In the genomic region with DNA sequence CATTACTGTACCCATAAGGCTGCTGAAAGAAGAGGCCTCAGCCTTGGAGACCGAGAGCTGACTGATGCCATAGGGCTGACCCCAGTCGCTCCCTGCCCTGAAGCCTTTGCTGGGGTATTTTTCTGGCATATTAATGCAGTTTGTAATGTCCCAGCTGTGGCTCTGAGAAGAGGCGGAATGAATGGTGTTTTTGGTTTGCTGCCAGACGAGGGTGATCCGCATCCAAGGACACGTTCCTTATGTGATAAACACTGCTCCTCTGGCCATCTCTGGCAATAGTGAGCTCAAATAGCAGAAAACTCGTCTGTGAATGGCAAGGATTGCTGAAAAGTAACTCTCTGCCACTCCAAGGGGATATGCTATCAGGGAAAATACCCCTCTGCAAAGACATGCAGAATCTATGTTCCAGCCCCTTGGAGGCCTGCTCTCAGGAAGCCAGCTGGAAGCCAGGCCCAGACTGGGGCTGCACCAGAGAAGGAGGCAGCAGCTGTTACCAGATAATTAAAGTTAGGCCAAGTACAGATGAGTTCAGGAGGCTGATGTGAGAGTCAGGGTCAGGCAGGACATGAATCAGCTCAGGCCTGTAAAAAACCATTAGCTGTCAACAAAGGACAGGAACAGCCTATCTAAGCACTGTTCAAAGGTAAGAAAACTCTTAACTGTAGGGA, we compare ENCODE assay signal across 10 cellular contexts. TPM values are rescaled to one million over a fixed set of nuclear protein-coding genes. Genes with fewer than 3 reads are reported as not detected.
DNase-seq lines count a peak whose midpoint lies in the region; ATAC-seq and TF ChIP-seq lines count a peak whose summit lies in the region.
"Had no signal": no experiment of that assay in that cellular context is flagged by ENCODE, and none has a peak within 500 bp of the region (broad histone marks: within the 10 kb centered on the region; RNA-seq: fewer than 3 reads in every experiment).

No MANE protein-coding gene starts in this region.

- H2AK5ac ChIP-seq in H9 (ENCODE audit: insufficient read length, low read length) = no peak overlapping the region

- H3K79me1 ChIP-seq in H9 (ENCODE audit: insufficient read depth, low read depth, low read length, poor library complexity, severe bottlenecking) = no peaks in the 10 kb centered on the region

- no peaks in the 10 kb centered on the region for H3K9me3 Mint-ChIP-seq in H9

- no peak overlapping the region for H4K5ac ChIP-seq in H9 (ENCODE audit: insufficient read length, low read depth, low read length)

- H3K4me1 ChIP-seq in esophagus squamous epithelium (peaks cover 0 to 36% (median 16%) of the 10 kb centered on the region in 3 donors), muscle layer of duodenum (ENCODE audit: control insufficient read depth in 1 of 2, insufficient read depth in 2 of 2, low read length in 2 of 2) (peaks cover 11 to 27% of the 10 kb centered on the region in 2 donors), H9 (ENCODE audit: insufficient read depth, low read length) (no peaks in the 10 kb centered on the region)

- H2AFZ ChIP-seq in H9 (ENCODE audit: low read length) = no peak overlapping the region

- no peak overlapping the region for H3K56ac ChIP-seq in H9 (ENCODE audit: insufficient read length, low read depth, low read length)

- H3K27me3 Mint-ChIP-seq in H9 (ENCODE audit: low read depth) = no peaks in the 10 kb centered on the region
- H3K27me3 Mint-ChIP-seq: activated naive CD8-positive, alpha-beta T cell; B cell had no signal

- H3K23me2 ChIP-seq in H9 (ENCODE audit: insufficient read length, low read depth, low read length, poor library complexity, severe bottlenecking) = no peaks in the 10 kb centered on the region

- peak overlapping the region; percentile 32 to 74 (median 60) for H3K27ac ChIP-seq in esophagus squamous epithelium
- H3K27ac ChIP-seq in muscle layer of duodenum (ENCODE audit: low read length) = peak overlapping the region; percentile 57
- H3K27ac ChIP-seq in H9 (ENCODE audit: insufficient read length, low read depth, low read length) = no peak overlapping the region

- intact Hi-C loops in esophagus squamous epithelium (cut with DNase I) = no loop called here

- no peak overlapping the region for H3T11ph ChIP-seq in H9 (ENCODE audit: low read length)

- CTCF ChIA-PET in AG04449 (lab: Yijun Ruan, JAX) = interaction anchor here (1.0 to 1.5 kb wide), 3 partner anchors 34 to 181 kb away, joined by 3 to 6 read pairs (median 4); no protein-coding TSS in a partner anchor

- H2BK15ac ChIP-seq in H9 (ENCODE audit: low read depth, low read length) = no peak overlapping the region; the same call in 1 of the 2 replicates

- no peak overlapping the region for H3K4me2 ChIP-seq in H9 (ENCODE audit: insufficient read depth, insufficient read length, low read length)

- H3K4ac ChIP-seq in H9 (ENCODE audit: low read depth, low read length) = no peak overlapping the region

- H3K4me3 Mint-ChIP-seq in H9 = no peak overlapping the region
- H3K4me3 Mint-ChIP-seq: activated naive CD8-positive, alpha-beta T cell; B cell had no signal

- H3K9me3 ChIP-seq in esophagus squamous epithelium (no peaks in the 10 kb centered on the region), muscle layer of duodenum (ENCODE audit: control insufficient read depth in 1 of 2, low read length in 2 of 2) (no peaks in the 10 kb centered on the region), H9 (ENCODE audit: control insufficient read depth, low read depth, low read length) (no peaks in the 10 kb centered on the region)

- H3K14ac ChIP-seq in H9 (ENCODE audit: insufficient read depth, low read length) = no peak overlapping the region

- H3K18ac ChIP-seq in H9 (ENCODE audit: insufficient read length, low read depth, low read length) = no peak overlapping the region

- no peak overlapping the region for H4K91ac ChIP-seq in H9 (ENCODE audit: insufficient read length, low read depth, low read length)

- H3K36me3 Mint-ChIP-seq in H9 (ENCODE audit: insufficient read depth in 1 of 3, low read depth in 3 of 3) = no peaks in the 10 kb centered on the region
- H3K36me3 Mint-ChIP-seq: activated naive CD8-positive, alpha-beta T cell had no signal

- DNase-seq in AG04449 (ENCODE audit: low read depth, low spot score) (peak; percentile 26), NCI-H446 treated with DMSO at 0.1 percent for 48 hours (lab: John Stamatoyannopoulos, UW) (peak; percentile 23), esophagus squamous epithelium (lab: John Stamatoyannopoulos, UW) (no peak), germinal center (ENCODE audit: low spot score) (no peak), H9 (no peak)

- H3K36me3 ChIP-seq in esophagus squamous epithelium = no peaks in the 10 kb centered on the region
- no peaks in the 10 kb centered on the region for H3K36me3 ChIP-seq in muscle layer of duodenum (ENCODE audit: control insufficient read depth in 1 of 2, insufficient read depth in 2 of 2, low read length in 2 of 2)

- no peaks in the 10 kb centered on the region for H3K27me3 ChIP-seq in esophagus squamous epithelium
- H3K27me3 ChIP-seq in muscle layer of duodenum (ENCODE audit: low read depth, low read length) = no peaks in the 10 kb centered on the region
- no peaks in the 10 kb centered on the region for H3K27me3 ChIP-seq in H9 (ENCODE audit: insufficient read depth, low read length)

- peaks cover 14 to 17% of the 10 kb centered on the region in 2 experiments for H3K4me1 Mint-ChIP-seq in H9

- H2BK12ac ChIP-seq in H9 (ENCODE audit: insufficient read length, low read depth, low read length) = no peak overlapping the region

- no peak overlapping the region for H4K8ac ChIP-seq in H9 (replicated peaks; ENCODE audit: insufficient read length, low read depth, low read length)

- H2BK5ac ChIP-seq in H9 (ENCODE audit: insufficient read length, low read length) = no peak overlapping the region

- POLR2A ChIA-PET in AG04449 (lab: Yijun Ruan, JAX) = no interaction called here

- H3K23ac ChIP-seq in H9 (ENCODE audit: insufficient read length, low read depth, low read length) = no peak overlapping the region

- no peak overlapping the region for H3K9ac ChIP-seq in H9 (ENCODE audit: extremely low read depth, insufficient read length, low read length)

- ATAC-seq in GM19023 (IDR thresholded peaks at IDR 0.05; ENCODE audit: unreplicated experiment) (no peak), HG03095 (IDR thresholded peaks at IDR 0.05; ENCODE audit: unreplicated experiment) (no peak)

- 50 to 51% methylated on average over 5 to 6 of the region's 7 CpGs for WGBS in esophagus squamous epithelium, 2 donors
- no CpG with 5 or more reads among the region's 7 CpGs for WGBS in H9 (ENCODE audit: extremely low coverage, insufficient read length, low lambda C conversion rate)

- H3K27ac Mint-ChIP-seq in H9 = no peak overlapping the region; a peak in 1 of 7 replicates
- H3K27ac Mint-ChIP-seq: activated naive CD8-positive, alpha-beta T cell; B cell had no signal

- H2BK120ac ChIP-seq in H9 (ENCODE audit: low read depth, low read length, poor library complexity, severe bottlenecking) = no peak overlapping the region

- no peak for TF ChIP-seq CTCF in AG04449 (IDR thresholded peaks at IDR 0.05; ENCODE audit: insufficient read depth, low read length, missing control alignments)
- TF ChIP-seq CTCF in esophagus squamous epithelium (IDR thresholded peaks at IDR 0.05) = no peak
- no peak for TF ChIP-seq CTCF in H9 (conservative IDR thresholded peaks at IDR 0.05)

- H3K4me3 ChIP-seq in AG04449 (ENCODE audit: low read depth, low read length) (no peak overlapping the region), esophagus squamous epithelium (no peak overlapping the region), muscle layer of duodenum (ENCODE audit: low read depth in 1 of 2, low read length in 2 of 2) (peak overlapping the region in 1 of 2 donors; percentile 18)

- no peaks in the 10 kb centered on the region for H4K20me1 ChIP-seq in H9 (ENCODE audit: control insufficient read depth, insufficient read depth, insufficient read length)

- no peak overlapping the region for H2BK20ac ChIP-seq in H9 (ENCODE audit: low read depth, low read length, poor library complexity, severe bottlenecking)

- no peaks in the 10 kb centered on the region for H3K79me2 ChIP-seq in H9 (ENCODE audit: insufficient read depth, low read length)

- TF ChIP-seq POLR2A in esophagus squamous epithelium (IDR thresholded peaks at IDR 0.05) = no peak

RNA-seq across cellular contexts. Expression of gene KLHL6, which starts 28.9 kb away (rescaled TPM):
- total RNA-seq in esophagus squamous epithelium (1 to 10 TPM in 2 of 4 donors, under 1 TPM in 1, not detected in 1; 0.66 to 2.7 (median 1.8) TPM), H9 (2021) (not detected in 2 replicates)

RNA-seq across cellular contexts. Expression of gene KLHL24, which starts 51.0 kb away (rescaled TPM):
- 10 to 100 TPM; 10.2 to 92.1 (median 19.9) TPM for total RNA-seq in esophagus squamous epithelium
- total RNA-seq in H9 (2021) = 17.2 and 17.7 TPM in 2 replicates

Comparison
In these comparisons a context has a peak if more than half of its experiments do, and no peak if none do; other contexts are left out.
1. DNase-seq: peak in AG04449 (single experiment) and NCI-H446 treated with DMSO at 0.1 percent for 48 hours (single experiment); none in esophagus squamous epithelium (single experiment), germinal center (single experiment) and H9 (single experiment).